In the genomic region with DNA sequence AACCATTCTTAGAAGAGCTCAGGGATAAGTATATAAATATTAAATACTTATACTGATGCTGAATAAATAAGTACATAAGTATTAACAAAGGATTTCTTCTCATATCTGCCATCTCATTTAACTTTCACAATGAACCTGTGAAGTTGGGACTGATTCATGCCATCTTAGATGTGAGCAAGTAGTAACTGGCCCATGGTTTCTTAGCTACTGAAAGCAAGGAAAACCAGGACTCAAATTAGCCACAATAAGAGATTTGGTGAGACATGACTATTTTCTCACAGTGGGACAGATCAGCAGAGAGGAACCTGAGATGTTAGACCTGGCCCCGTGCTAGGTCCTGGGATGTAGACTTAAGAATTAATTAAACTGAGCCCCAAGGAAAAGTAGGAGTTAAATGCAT, we compare ENCODE assay signal across 25 cellular contexts. TPM values are rescaled to one million over a fixed set of nuclear protein-coding genes. Genes with fewer than 3 reads are reported as not detected.
"Had no signal": no experiment of that assay in that cellular context is flagged by ENCODE, and none has a peak within 500 bp of the region (broad histone marks: within the 10 kb centered on the region; RNA-seq: fewer than 3 reads in every experiment).

No MANE protein-coding gene starts in this region.

- H3K9me3 ChIP-seq: left ventricle myocardium inferior, mucosa of descending colon, ovary, right atrium auricular region, right lobe of liver, tibial nerve, uterus had no signal

- H3K27ac ChIP-seq: left ventricle myocardium inferior, ovary, right atrium auricular region, right lobe of liver, tibial nerve, uterus had no signal

- H3K27me3 ChIP-seq: ovary, right atrium auricular region, right lobe of liver, uterus had no signal

- H3K4me3 ChIP-seq: left ventricle myocardium inferior, lung, mucosa of descending colon, ovary, right atrium auricular region, right lobe of liver, smooth muscle cell, tibial nerve, uterus had no signal

- H3K4me1 ChIP-seq: left ventricle myocardium inferior, right atrium auricular region, right lobe of liver, tibial nerve, uterus had no signal

- H3K36me3 Mint-ChIP-seq: memory B cell; naive thymus-derived CD4-positive, alpha-beta T cell; natural killer cell treated with Interleukin-12 subunit alpha and Interleukin-12 subunit beta and Interleukin-15 and Interleukin-18, amount 100 ng/mL, for 72 hours; stimulated activated memory B cell treated with anti-CD40 and anti-IgM and Interleukin-4, amounts not matched to agents 10 μg/mL and 1 μg/mL and 100 μg/mL, for 72 hours; type B pancreatic cell had no signal

- DNase-seq: islet precursor cell; left ventricle myocardium inferior; midbrain; mucosa of descending colon; naive thymus-derived CD4-positive, alpha-beta T cell; ovary; right lobe of liver; stimulated activated CD4-positive, alpha-beta T cell treated with anti-CD3 and anti-CD28 coated beads, Interleukin-1b, Interleukin-23, amount 100 ng/mL, for 48 hours; stimulated activated CD4-positive, alpha-beta T cell treated with anti-CD3 and anti-CD28 coated beads, Interleukin-2, amount 100 ng/mL, for 48 hours; stimulated activated CD4-positive, alpha-beta T cell treated with anti-CD3 and anti-CD28 coated beads, Interleukin-4, amount 100 ng/mL, for 4 hours; stimulated activated CD8-positive, alpha-beta memory T cell treated with anti-CD3 and anti-CD28 coated beads, Interleukin-4, amount 100 ng/mL, for 48 hours; stimulated activated naive CD4-positive, alpha-beta T cell treated with Interleukin-2 at 50 U/mL for 16 hours; stimulated activated naive CD8-positive, alpha-beta T cell treated with anti-CD3 and anti-CD28 coated beads, Interleukin-15, amount 100 ng/mL, for 72 hours; substantia nigra; uterus had no signal

- H3K4me1 Mint-ChIP-seq: memory B cell; naive thymus-derived CD4-positive, alpha-beta T cell; stimulated activated memory B cell treated with anti-CD40 and anti-IgM and Interleukin-4, amounts not matched to agents 10 μg/mL and 1 μg/mL and 100 μg/mL, for 72 hours; stimulated activated naive CD8-positive, alpha-beta T cell treated with anti-CD3 and anti-CD28 coated beads, Interleukin-15, amount 100 ng/mL, for 72 hours had no signal

- H3K4me2 ChIP-seq: smooth muscle cell had no signal

- H3K4me3 Mint-ChIP-seq: memory B cell; naive thymus-derived CD4-positive, alpha-beta T cell; natural killer cell treated with Interleukin-12 subunit alpha and Interleukin-12 subunit beta and Interleukin-15 and Interleukin-18, amount 100 ng/mL, for 72 hours; stimulated activated memory B cell treated with anti-CD40 and anti-IgM and Interleukin-4, amounts not matched to agents 10 μg/mL and 1 μg/mL and 100 μg/mL, for 72 hours; stimulated activated naive CD8-positive, alpha-beta T cell treated with anti-CD3 and anti-CD28 coated beads, Interleukin-15, amount 100 ng/mL, for 72 hours; type B pancreatic cell had no signal

- H3K36me3 ChIP-seq: left ventricle myocardium inferior, ovary, right atrium auricular region, right lobe of liver, tibial nerve, uterus had no signal

- H3K27ac Mint-ChIP-seq: memory B cell; naive thymus-derived CD4-positive, alpha-beta T cell; natural killer cell treated with Interleukin-12 subunit alpha and Interleukin-12 subunit beta and Interleukin-15 and Interleukin-18, amount 100 ng/mL, for 72 hours; progenitor cell of endocrine pancreas; stimulated activated memory B cell treated with anti-CD40 and anti-IgM and Interleukin-4, amounts not matched to agents 10 μg/mL and 1 μg/mL and 100 μg/mL, for 72 hours; type B pancreatic cell had no signal

- ATAC-seq: mucosa of descending colon; naive thymus-derived CD4-positive, alpha-beta T cell; natural killer cell treated with Interleukin-12 subunit alpha and Interleukin-12 subunit beta and Interleukin-15 and Interleukin-18, amount 100 ng/mL, for 72 hours; right lobe of liver; stimulated activated memory B cell treated with anti-CD40 and anti-IgM and Interleukin-4, amounts not matched to agents 10 μg/mL and 1 μg/mL and 100 μg/mL, for 72 hours; stimulated activated naive CD8-positive, alpha-beta T cell treated with anti-CD3 and anti-CD28 coated beads, Interleukin-15, amount 100 ng/mL, for 72 hours had no signal

- H3K9me3 Mint-ChIP-seq: memory B cell; naive thymus-derived CD4-positive, alpha-beta T cell; natural killer cell treated with Interleukin-12 subunit alpha and Interleukin-12 subunit beta and Interleukin-15 and Interleukin-18, amount 100 ng/mL, for 72 hours; stimulated activated memory B cell treated with anti-CD40 and anti-IgM and Interleukin-4, amounts not matched to agents 10 μg/mL and 1 μg/mL and 100 μg/mL, for 72 hours; stimulated activated naive CD8-positive, alpha-beta T cell treated with anti-CD3 and anti-CD28 coated beads, Interleukin-15, amount 100 ng/mL, for 72 hours; type B pancreatic cell had no signal

RNA-seq across cellular contexts. Expression of a gene that starts 8.2 kb away (rescaled TPM):
- total RNA-seq: left ventricle myocardium inferior, mesenteric fat pad had no signal
- polyA plus RNA-seq: naive thymus-derived CD4-positive, alpha-beta T cell had no signal
